17 cellular contexts compared by ENCODE assay signal in the genomic region with DNA sequence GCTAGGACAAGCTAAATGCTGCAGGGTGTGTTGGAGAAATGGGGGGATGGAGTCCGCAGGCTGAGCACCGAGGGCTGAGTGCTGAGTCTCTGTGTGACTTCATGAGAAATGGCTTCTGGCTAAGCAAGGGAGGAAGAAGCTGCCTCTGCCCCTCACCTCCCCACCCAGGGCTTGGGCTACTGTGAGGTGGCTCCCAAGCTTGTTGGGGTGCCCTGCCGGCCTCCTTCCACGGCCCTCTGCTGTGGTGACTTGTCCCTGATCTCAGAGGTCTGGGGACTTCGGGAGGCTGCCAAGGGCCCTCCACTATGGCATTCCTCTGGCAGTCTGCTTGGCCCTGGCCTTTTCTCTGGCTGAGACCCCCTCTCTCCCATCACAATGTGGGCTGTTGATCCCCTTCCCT. TPM values are rescaled to one million over a fixed set of nuclear protein-coding genes. Genes with fewer than 3 reads are reported as not detected.
DNase-seq lines count a peak whose midpoint lies in the region; TF ChIP-seq lines count a peak whose summit lies in the region.
"Had no signal": no experiment of that assay in that cellular context is flagged by ENCODE, and none has a peak within 500 bp of the region (broad histone marks: within the 10 kb centered on the region; RNA-seq: fewer than 3 reads in every experiment).

No MANE protein-coding gene starts in this region.

- H3K27ac Mint-ChIP-seq in endodermal cell = no peak overlapping the region
- H3K27ac Mint-ChIP-seq in neural progenitor cell = peak overlapping the region; percentile 72
- no peak overlapping the region for H3K27ac Mint-ChIP-seq in glutamatergic neuron (ENCODE audit: unreplicated experiment)
- H3K27ac Mint-ChIP-seq: B cell; CD4-positive, CD25-positive, alpha-beta regulatory T cell; CD8-positive, alpha-beta T cell; HFFc6 had no signal

- H3K4me3 ChIP-seq in endodermal cell (ENCODE audit: low read length) (no peak overlapping the region), neural progenitor cell (no peak overlapping the region), trophoblast cell (ENCODE audit: low read depth, low read length) (no peak overlapping the region), suprapubic skin (no peak overlapping the region)
- H3K4me3 ChIP-seq: BLaER1, HAP-1 had no signal

- H3K4me1 Mint-ChIP-seq in endodermal cell = no peaks in the 10 kb centered on the region
- peaks cover 14% of the 10 kb centered on the region for H3K4me1 Mint-ChIP-seq in neural progenitor cell
- H3K4me1 Mint-ChIP-seq in glutamatergic neuron (ENCODE audit: low read depth, unreplicated experiment) = peaks cover 43% of the 10 kb centered on the region
- H3K4me1 Mint-ChIP-seq: B cell; CD4-positive, CD25-positive, alpha-beta regulatory T cell had no signal

- TF ChIP-seq CTCF in endodermal cell (conservative IDR thresholded peaks at IDR 0.05) (no peak), neural progenitor cell (IDR thresholded peaks at IDR 0.05) (no peak), suprapubic skin (IDR thresholded peaks at IDR 0.05) (no peak), glutamatergic neuron (IDR thresholded peaks at IDR 0.05; ENCODE audit: partially characterized antibody, unreplicated experiment) (no peak)

- no peak overlapping the region for H4K12ac ChIP-seq in trophoblast cell (ENCODE audit: low read depth, low read length)

- H3K79me1 ChIP-seq in trophoblast cell (ENCODE audit: low read length) = peaks cover 19% of the 10 kb centered on the region

- H3F3A ChIP-seq in neural progenitor cell (ENCODE audit: low read depth) = peaks cover 7% of the 10 kb centered on the region

- H3K36me3 ChIP-seq in endodermal cell (ENCODE audit: control insufficient read depth, insufficient read depth, low read length) (no peaks in the 10 kb centered on the region), neural progenitor cell (no peaks in the 10 kb centered on the region), trophoblast cell (ENCODE audit: control insufficient read depth in 1 of 2, insufficient read depth in 2 of 2, low read length in 2 of 2) (no peaks in the 10 kb centered on the region), suprapubic skin (peaks cover 6% of the 10 kb centered on the region)
- H3K36me3 ChIP-seq: BLaER1, HAP-1 had no signal

- H3K79me2 ChIP-seq in neural progenitor cell (ENCODE audit: low read depth) = no peaks in the 10 kb centered on the region
- peaks cover 5% of the 10 kb centered on the region for H3K79me2 ChIP-seq in trophoblast cell (ENCODE audit: control insufficient read depth, insufficient read depth, low read length, poor library complexity)

- H3K27me3 Mint-ChIP-seq in endodermal cell (ENCODE audit: insufficient read depth) = no peaks in the 10 kb centered on the region
- H3K27me3 Mint-ChIP-seq in neural progenitor cell (ENCODE audit: insufficient read depth, low read depth) = no peaks in the 10 kb centered on the region
- H3K27me3 Mint-ChIP-seq in glutamatergic neuron (ENCODE audit: unreplicated experiment) = peaks cover 7% of the 10 kb centered on the region
- H3K27me3 Mint-ChIP-seq: CD4-positive, CD25-positive, alpha-beta regulatory T cell had no signal

- H2AFZ ChIP-seq in neural progenitor cell (replicated peaks) (no peak overlapping the region), trophoblast cell (ENCODE audit: insufficient read depth, low read length, poor library complexity) (no peak overlapping the region)

- H3K4me3 Mint-ChIP-seq in endodermal cell (no peak overlapping the region), neural progenitor cell (no peak overlapping the region), glutamatergic neuron (ENCODE audit: unreplicated experiment) (no peak overlapping the region)
- H3K4me3 Mint-ChIP-seq: B cell; CD4-positive, CD25-positive, alpha-beta regulatory T cell; CD8-positive, alpha-beta T cell; HFFc6 had no signal

- H3K4me1 ChIP-seq in endodermal cell (ENCODE audit: control insufficient read depth, insufficient read depth, low read length) (no peaks in the 10 kb centered on the region), neural progenitor cell (peaks cover 3% of the 10 kb centered on the region), trophoblast cell (ENCODE audit: control insufficient read depth in 1 of 2, insufficient read depth in 2 of 2, low read length in 2 of 2) (peaks cover 7 to 31% of the 10 kb centered on the region in 2 experiments), suprapubic skin (peaks cover 6% of the 10 kb centered on the region)
- H3K4me1 ChIP-seq: Caco-2, HAP-1 had no signal

- H3K18ac ChIP-seq in trophoblast cell (ENCODE audit: low read length) = no peak overlapping the region

- H2AK5ac ChIP-seq in trophoblast cell (ENCODE audit: low read length) = no peak overlapping the region

- H3K9me3 ChIP-seq in endodermal cell (ENCODE audit: control insufficient read depth, low read length) (no peaks in the 10 kb centered on the region), neural progenitor cell (ENCODE audit: low read depth) (no peaks in the 10 kb centered on the region), trophoblast cell (ENCODE audit: insufficient read depth, low read depth, low read length) (no peaks in the 10 kb centered on the region), suprapubic skin (no peaks in the 10 kb centered on the region)
- H3K9me3 ChIP-seq: BLaER1, Caco-2, HAP-1 had no signal

- H3K14ac ChIP-seq in trophoblast cell (ENCODE audit: low read length) = no peak overlapping the region

- H3K4me2 ChIP-seq in neural progenitor cell (no peak overlapping the region), trophoblast cell (ENCODE audit: low read length) (no peak overlapping the region)
- H3K4me2 ChIP-seq: BLaER1 had no signal

- DNase-seq in endodermal cell = no peak
- no peak for DNase-seq in neural progenitor cell (ENCODE audit: low spot score)
- no peak for DNase-seq in trophoblast cell
- no peak for DNase-seq in suprapubic skin (ENCODE audit: low spot score in 2 of 2)
- no peak for DNase-seq in NCI-H1092 (lab: John Stamatoyannopoulos, UW)
- DNase-seq in glutamatergic neuron = no peak
- DNase-seq: Caco-2; CD4-positive, CD25-positive, alpha-beta regulatory T cell; CD8-positive, alpha-beta T cell; DMS153; DND-41; GOT3; HFFc6 had no signal

- H4K91ac ChIP-seq in trophoblast cell (ENCODE audit: low read depth, low read length) = peak overlapping the region; percentile 48

- H4K20me1 ChIP-seq in neural progenitor cell (ENCODE audit: low read depth) = no peaks in the 10 kb centered on the region
- H4K20me1 ChIP-seq: BLaER1 had no signal

- H3K27me3 ChIP-seq in endodermal cell (ENCODE audit: control insufficient read depth, insufficient read depth, low read length, poor library complexity, severe bottlenecking) (no peaks in the 10 kb centered on the region), neural progenitor cell (no peaks in the 10 kb centered on the region), trophoblast cell (ENCODE audit: insufficient read depth, low read length) (no peaks in the 10 kb centered on the region), suprapubic skin (no peaks in the 10 kb centered on the region)
- H3K27me3 ChIP-seq: BLaER1 had no signal

- no peaks in the 10 kb centered on the region for H3K36me3 Mint-ChIP-seq in endodermal cell (ENCODE audit: low read depth)
- H3K36me3 Mint-ChIP-seq in neural progenitor cell = peaks cover 38% of the 10 kb centered on the region
- no peaks in the 10 kb centered on the region for H3K36me3 Mint-ChIP-seq in glutamatergic neuron (ENCODE audit: unreplicated experiment)
- H3K36me3 Mint-ChIP-seq: CD8-positive, alpha-beta T cell had no signal

- TF ChIP-seq EP300 in suprapubic skin (IDR thresholded peaks at IDR 0.05) = no peak

- peak overlapping the region; percentile 24 for H3K27ac ChIP-seq in endodermal cell (ENCODE audit: low read depth, low read length)
- H3K27ac ChIP-seq in neural progenitor cell = no peak overlapping the region
- H3K27ac ChIP-seq in trophoblast cell (ENCODE audit: low read depth, low read length) = no peak overlapping the region
- H3K27ac ChIP-seq in suprapubic skin = no peak overlapping the region
- H3K27ac ChIP-seq: BLaER1, C4-2B had no signal

- TF ChIP-seq POLR2A in suprapubic skin (IDR thresholded peaks at IDR 0.05) = no peak

- H2BK5ac ChIP-seq in trophoblast cell (ENCODE audit: low read depth, low read length, poor library complexity) = no peak overlapping the region

- no peak overlapping the region for H2BK120ac ChIP-seq in trophoblast cell (ENCODE audit: insufficient read depth, low read length, poor library complexity)

- H3K9ac ChIP-seq in endodermal cell (ENCODE audit: extremely low read depth, low read length, poor library complexity, severe bottlenecking) = no peak overlapping the region
- H3K9ac ChIP-seq in neural progenitor cell = no peak overlapping the region
- no peak overlapping the region for H3K9ac ChIP-seq in trophoblast cell (ENCODE audit: low read length)
- H3K9ac ChIP-seq: BLaER1 had no signal

- H3K9me3 Mint-ChIP-seq in endodermal cell (no peaks in the 10 kb centered on the region), neural progenitor cell (no peaks in the 10 kb centered on the region), glutamatergic neuron (ENCODE audit: unreplicated experiment) (peaks cover 7% of the 10 kb centered on the region)
- H3K9me3 Mint-ChIP-seq: CD4-positive, CD25-positive, alpha-beta regulatory T cell; CD8-positive, alpha-beta T cell; HFFc6 had no signal

- no peak overlapping the region for H3K4ac ChIP-seq in trophoblast cell (ENCODE audit: low read depth, low read length)

- no peak overlapping the region for H3K23ac ChIP-seq in trophoblast cell (ENCODE audit: low read length)

- WGBS in endodermal cell (ENCODE audit: insufficient coverage in 1 of 2, insufficient read length in 1 of 2), 2 experiments = 94 to 100% methylated on average over 1 to 5 of the region's 5 CpGs
- WGBS in trophoblast cell (ENCODE audit: extremely low coverage, insufficient coverage, insufficient read length) = no CpG with 5 or more reads among the region's 5 CpGs
- 97% methylated on average over 5 of the region's 5 CpGs for WGBS in suprapubic skin

- H2BK12ac ChIP-seq in trophoblast cell (ENCODE audit: low read length) = no peak overlapping the region

- H4K8ac ChIP-seq in trophoblast cell (ENCODE audit: low read depth, low read length) = no peak overlapping the region

RNA-seq across cellular contexts. Expression of a gene that starts 30.1 kb away (rescaled TPM):
- total RNA-seq in endodermal cell = 10 to 100 TPM; 18.2 to 20.8 TPM
- polyA plus RNA-seq in endodermal cell (2013, experiment 1 of 2) = 19.1 TPM
- polyA plus RNA-seq in endodermal cell (2013, experiment 2 of 2) = 17.8 TPM
- 13.9 and 22.1 TPM in 2 replicates for total RNA-seq in neural progenitor cell (ENCODE audit: low replicate concordance)
- 12.2 and 12.7 TPM in 2 replicates for polyA plus RNA-seq in trophoblast cell (2013)
- 10 to 100 TPM in 1 of 4 donors, 1 to 10 TPM in 3; 4.7 to 15.6 (median 8.5) TPM for total RNA-seq in suprapubic skin
- total RNA-seq in glutamatergic neuron (ENCODE audit: unreplicated experiment) = 11.9 TPM
